14 cellular contexts compared by ENCODE assay signal in the genomic region with DNA sequence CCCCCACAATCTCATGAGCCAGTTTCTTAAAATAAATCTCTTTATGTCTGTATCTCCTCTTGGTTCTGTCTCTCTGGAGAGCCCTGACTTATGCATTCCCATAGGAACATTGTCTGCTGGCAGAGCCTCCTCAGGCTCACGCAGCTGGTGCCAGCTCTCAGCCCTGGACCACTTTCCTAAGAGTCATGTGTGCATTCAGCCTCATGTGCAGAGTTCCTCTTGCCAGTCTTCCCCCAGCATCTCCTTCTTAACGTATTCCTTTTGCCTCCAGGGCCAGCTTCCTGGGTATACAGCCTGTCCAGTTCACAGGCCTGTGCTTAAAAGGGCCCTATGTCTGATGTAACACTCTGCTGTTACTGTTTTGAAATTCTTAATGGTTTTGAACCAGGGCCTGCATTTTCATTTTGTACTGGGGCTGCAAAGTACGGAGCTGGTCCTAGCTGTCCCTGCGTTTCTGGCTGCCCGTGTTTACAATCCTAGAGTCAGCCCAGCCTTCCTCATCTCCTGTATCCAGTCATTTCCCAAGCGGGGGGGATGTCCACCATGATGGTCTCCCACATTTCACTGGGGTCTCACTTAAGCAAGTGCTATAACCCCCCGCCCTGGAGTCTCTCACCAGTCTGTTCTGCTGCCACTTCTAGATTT. TPM values are rescaled to one million over a fixed set of nuclear protein-coding genes. Genes with fewer than 3 reads are reported as not detected.
DNase-seq lines count a peak whose midpoint lies in the region; ATAC-seq and TF ChIP-seq lines count a peak whose summit lies in the region.
"Had no signal": no experiment of that assay in that cellular context is flagged by ENCODE, and none has a peak within 500 bp of the region (broad histone marks: within the 10 kb centered on the region; RNA-seq: fewer than 3 reads in every experiment).

No MANE protein-coding gene starts in this region.

- H3K9me2 ChIP-seq in PC-3 (replicated peaks; ENCODE audit: low read length), result no peaks in the 10 kb centered on the region

- H3K4me3 ChIP-seq in PC-3 (ENCODE audit: low read length), result no peak overlapping the region
- no peak overlapping the region for H3K4me3 ChIP-seq in gastroesophageal sphincter
- no peak overlapping the region for H3K4me3 ChIP-seq in spleen
- H3K4me3 ChIP-seq: adrenal gland, esophagus muscularis mucosa, SK-N-MC had no signal

- H3F3A ChIP-seq in PC-3 (ENCODE audit: low read length, unreplicated experiment), result no peaks in the 10 kb centered on the region

- no peak overlapping the region for H3K9ac ChIP-seq in PC-3 (ENCODE audit: low read length)

- POLR2A ChIA-PET in PC-3 (lab: Charles Lee; ENCODE audit: unreplicated experiment), result no interaction called here

- 72% methylated on average over 7 of the region's 7 CpGs for WGBS in gastroesophageal sphincter (ENCODE audit: low coverage in 1 of 2), 2 donors
- 66 to 85% (median 69%) methylated on average over 7 of the region's 7 CpGs for WGBS in spleen, 5 donors

- TF ChIP-seq CTCF in PC-3 (conservative IDR thresholded peaks at IDR 0.05; ENCODE audit: low read depth, low read length) (no peak), gastroesophageal sphincter (IDR thresholded peaks at IDR 0.05) (no peak), spleen (IDR thresholded peaks at IDR 0.05 in 8 of 11, conservative IDR thresholded peaks at IDR 0.05 in 3 of 11) (no peak)

- no TSS peak for BruUV-seq in PC-3 (replicated peaks; lab: Mats Ljungman, UMichigan)

- no peak for TF ChIP-seq EP300 in gastroesophageal sphincter (IDR thresholded peaks at IDR 0.05)

- H3K4me1 ChIP-seq in PC-3 (ENCODE audit: insufficient read depth, low read length) (peaks cover 17% of the 10 kb centered on the region), gastroesophageal sphincter (peaks cover 0 to 13% (median 3%) of the 10 kb centered on the region in 3 donors), spleen (peaks cover 41 to 98% (median 71%) of the 10 kb centered on the region in 6 donors)
- H3K4me1 ChIP-seq: adrenal gland had no signal

- H3K9me3 ChIP-seq in PC-3 (ENCODE audit: low read length), result no peaks in the 10 kb centered on the region
- H3K9me3 ChIP-seq in gastroesophageal sphincter, result no peaks in the 10 kb centered on the region
- H3K9me3 ChIP-seq in spleen, result no peaks in the 10 kb centered on the region
- H3K9me3 ChIP-seq: adrenal gland, esophagus muscularis mucosa had no signal

- peak overlapping the region; percentile 14; the same call in 1 of the 2 replicates for H3K4me2 ChIP-seq in PC-3 (ENCODE audit: low read length)

- no peaks in the 10 kb centered on the region for H4K20me1 ChIP-seq in PC-3 (ENCODE audit: low read length)

- ATAC-seq in PC-3 (no peak), gastroesophageal sphincter (peak; percentile 42), HG03342 (IDR thresholded peaks at IDR 0.05; ENCODE audit: unreplicated experiment) (no peak)

- no peak overlapping the region for H2AFZ ChIP-seq in PC-3 (ENCODE audit: low read length)

- peaks cover 29% of the 10 kb centered on the region for H3K79me2 ChIP-seq in PC-3 (ENCODE audit: low read length)

- peak overlapping the region; percentile 40 for H3K27ac ChIP-seq in PC-3 (ENCODE audit: low read length)
- H3K27ac ChIP-seq in gastroesophageal sphincter, result no peak overlapping the region
- no peak overlapping the region for H3K27ac ChIP-seq in spleen
- H3K27ac ChIP-seq: adrenal gland, esophagus muscularis mucosa, SK-N-MC, VCaP had no signal

- CTCF ChIA-PET in PC-3 (lab: Charles Lee), result no interaction called here

- H3K36me3 ChIP-seq in PC-3 (ENCODE audit: low read depth, low read length) (no peaks in the 10 kb centered on the region), gastroesophageal sphincter (no peaks in the 10 kb centered on the region), spleen (no peaks in the 10 kb centered on the region)
- H3K36me3 ChIP-seq: adrenal gland, esophagus muscularis mucosa had no signal

- DNase-seq in GF-D8 (lab: John Stamatoyannopoulos, UW), result peak; percentile 32
- DNase-seq in PC-3, result no peak
- DNase-seq in spleen, result peak; percentile 59
- no peak for DNase-seq in GOT3 (lab: John Stamatoyannopoulos, UW)
- no peak for DNase-seq in DMS153 treated with DMSO at 0.1 percent for 48 hours (lab: John Stamatoyannopoulos, UW; ENCODE audit: unreplicated experiment)
- DNase-seq: CD8-positive, alpha-beta memory T cell; NCI-H1436 treated with DMSO at 0.1 percent for 48 hours; NCI-H69 had no signal

- intact Hi-C loops in PC-3 (cut with micrococcal nuclease), result no loop called here
- intact Hi-C loops in spleen (cut with DNase I; ENCODE audit: low total_unique reads), result no loop called here

- TF ChIP-seq POLR2A in gastroesophageal sphincter (IDR thresholded peaks at IDR 0.05) (no peak), spleen (IDR thresholded peaks at IDR 0.05) (no peak)

- H3K27me3 ChIP-seq in PC-3 (ENCODE audit: low read length), result no peaks in the 10 kb centered on the region
- H3K27me3 ChIP-seq in gastroesophageal sphincter, result peaks cover 27% of the 10 kb centered on the region
- H3K27me3 ChIP-seq in spleen (replicated peaks in 1 of 7), result no peaks in the 10 kb centered on the region

RNA-seq across cellular contexts. Expression of a gene that starts 18.1 kb away (rescaled TPM):
- total RNA-seq in PC-3 (2014; rRNA removed), result 13.2 and 14.9 TPM in 2 replicates
- 10 to 100 TPM in 1 of 4 donors, 1 to 10 TPM in 3; 4.4 to 17.2 (median 5.9) TPM for total RNA-seq in gastroesophageal sphincter
- 10 to 100 TPM; 20.7 to 37.8 (median 26.7) TPM for total RNA-seq in spleen
- 1 to 10 TPM; 2.0 to 5.3 (median 2.4) TPM for polyA plus RNA-seq in spleen

Comparison
In these comparisons a context has a peak if more than half of its experiments do, and no peak if none do; other contexts are left out.
1. DNase-seq: peak in GF-D8 (single experiment) and spleen (single experiment); none in PC-3 (single experiment), GOT3 (single experiment) and DMS153 treated with DMSO at 0.1 percent for 48 hours (single experiment).